10 cellular contexts compared by ENCODE assay signal in genomic region chr18:30601541-30601940, GRCh38.
"Had no signal": no experiment of that assay in that cellular context is flagged by ENCODE, and none has a peak within 500 bp of the region (broad histone marks: within the 10 kb centered on the region; RNA-seq: fewer than 3 reads in every experiment).

No MANE protein-coding gene starts in this region.

- H3K4me2 ChIP-seq: GM23338 had no signal

- FAIRE-seq: H1, H54 had no signal

- H3K27ac Mint-ChIP-seq: GM23338, H9, HFFc6 had no signal

- H3K27ac ChIP-seq: GM23248 had no signal

- H3K4me3 Mint-ChIP-seq: GM23338, H9, HFFc6 had no signal

- H2AFZ ChIP-seq: GM23248, GM23338 had no signal

- H3K9ac ChIP-seq: GM23248 had no signal

- H3K4me3 ChIP-seq: GM23248, GM23338 had no signal

- DNase-seq: GM23248, GOT3, H7, H9, HCEC 1CT, HFFc6 had no signal

- ATAC-seq: GM23338, HCT116 had no signal
